In the genomic region with DNA sequence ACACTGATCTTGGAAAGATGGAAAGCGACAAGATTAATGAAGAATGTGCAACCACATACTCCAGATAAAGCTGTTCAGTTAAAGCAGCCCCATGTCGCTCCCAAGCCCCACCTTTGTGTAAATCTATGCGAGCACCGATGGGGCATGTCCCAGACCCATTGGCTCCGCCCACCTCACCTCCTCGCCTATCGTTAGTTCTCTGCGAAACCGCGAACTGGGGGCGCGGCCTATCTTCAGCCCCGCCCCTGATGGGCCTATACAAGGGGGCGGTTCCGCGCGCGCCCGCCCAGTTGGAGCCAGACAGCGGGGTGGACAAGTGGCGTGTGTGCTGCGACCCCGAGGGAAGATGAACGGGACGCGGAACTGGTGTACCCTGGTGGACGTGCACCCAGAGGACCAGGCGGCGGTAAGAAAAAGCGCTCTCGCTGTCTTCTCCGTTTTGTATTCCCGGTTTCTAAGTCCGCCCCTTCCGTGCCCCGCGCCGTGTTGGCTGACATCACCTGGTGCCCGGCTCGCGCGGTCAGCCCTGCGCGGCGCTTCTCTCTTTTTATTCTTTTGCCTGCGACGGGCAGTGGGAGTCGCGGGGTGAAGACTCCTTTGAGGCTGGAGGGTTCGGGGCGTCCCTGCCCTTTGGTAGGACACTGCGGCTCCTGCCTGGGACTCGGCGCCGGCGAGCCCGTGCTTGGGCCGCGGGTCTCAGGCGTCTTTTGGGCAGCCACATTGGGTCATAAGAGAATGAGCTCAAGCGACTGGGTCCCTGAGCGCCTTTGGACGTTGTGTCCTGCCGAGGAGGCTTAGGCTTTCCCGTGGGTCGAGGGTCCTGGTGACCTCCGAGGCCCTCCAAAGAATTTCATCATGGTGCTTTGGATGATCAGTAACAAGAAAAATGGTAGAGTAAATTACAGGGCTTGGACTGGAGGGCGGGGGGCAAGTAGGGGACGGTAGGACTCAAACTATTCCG, we compare ENCODE assay signal across 8 cellular contexts. TPM values are rescaled to one million over a fixed set of nuclear protein-coding genes. Genes with fewer than 3 reads are reported as not detected.
A peak's percentile ranks its signal among the peaks of the same experiment; 100 is the strongest.
DNase-seq lines count a peak whose midpoint lies in the region; ATAC-seq, FAIRE-seq and TF ChIP-seq lines count a peak whose summit lies in the region.

A gene with protein sequence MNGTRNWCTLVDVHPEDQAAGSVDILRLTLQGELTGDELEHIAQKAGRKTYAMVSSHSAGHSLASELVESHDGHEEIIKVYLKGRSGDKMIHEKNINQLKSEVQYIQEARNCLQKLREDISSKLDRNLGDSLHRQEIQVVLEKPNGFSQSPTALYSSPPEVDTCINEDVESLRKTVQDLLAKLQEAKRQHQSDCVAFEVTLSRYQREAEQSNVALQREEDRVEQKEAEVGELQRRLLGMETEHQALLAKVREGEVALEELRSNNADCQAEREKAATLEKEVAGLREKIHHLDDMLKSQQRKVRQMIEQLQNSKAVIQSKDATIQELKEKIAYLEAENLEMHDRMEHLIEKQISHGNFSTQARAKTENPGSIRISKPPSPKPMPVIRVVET (plus strand): TSS at position 289 of the 961 bp plus-strand sequence. CDS start 58 bp downstream, at position 347.

- H3K9ac ChIP-seq in astrocyte (ENCODE audit: low read length) (peak within 1 kb of the TSS; percentile 92), Karpas-422 (ENCODE audit: low read length) (no peak within 1 kb of the TSS)

- no peaks in the 10 kb centered on the region for H3K9me3 ChIP-seq in astrocyte (ENCODE audit: insufficient read depth, low read depth, low read length)
- H3K9me3 ChIP-seq in Karpas-422 (ENCODE audit: low read length), result no peaks in the 10 kb centered on the region

- peaks cover 6% of the 10 kb centered on the region for H3K36me3 Mint-ChIP-seq in astrocyte (ENCODE audit: low read depth, unreplicated experiment)

- in situ Hi-C loops in GM13976 (cut with MboI; ENCODE audit: low sequenced_read_pairs, unreplicated experiment), result no loop called here

- H2AFZ ChIP-seq in astrocyte (ENCODE audit: low read depth, low read length), result peak within 1 kb of the TSS; percentile 67
- H2AFZ ChIP-seq in Karpas-422 (ENCODE audit: low read length), result no peak within 1 kb of the TSS

- H3K4me1 ChIP-seq in astrocyte (ENCODE audit: insufficient read depth, low read length) (peaks cover 40% of the 10 kb centered on the region), Karpas-422 (ENCODE audit: low read length) (no peaks in the 10 kb centered on the region)

- no peak for TF ChIP-seq CTCF in GM13976 (IDR thresholded peaks at IDR 0.05; ENCODE audit: borderline replicate concordance, control extremely low read depth, extremely low read depth, insufficient read depth, missing control alignments)
- TF ChIP-seq CTCF in astrocyte (IDR thresholded peaks at IDR 0.05; ENCODE audit: insufficient read depth, low read depth, low read length), result no peak
- TF ChIP-seq CTCF in retinal pigment epithelial cell (conservative IDR thresholded peaks at IDR 0.05; ENCODE audit: low read depth, low read length), result no peak

- H4K20me1 ChIP-seq in astrocyte (ENCODE audit: insufficient read depth, low read length) (peaks cover 35% of the 10 kb centered on the region), Karpas-422 (ENCODE audit: insufficient read depth, low read depth, low read length) (no peaks in the 10 kb centered on the region)

- no peaks in the 10 kb centered on the region for H3K9me3 Mint-ChIP-seq in astrocyte (ENCODE audit: unreplicated experiment)

- peaks cover 48% of the 10 kb centered on the region for H3K4me1 Mint-ChIP-seq in astrocyte (ENCODE audit: low read depth, unreplicated experiment)

- peak within 1 kb of the TSS; percentile 99 for H3K27ac Mint-ChIP-seq in astrocyte (ENCODE audit: unreplicated experiment)

- H3K4me3 ChIP-seq in astrocyte (ENCODE audit: insufficient read depth, low read depth, low read length) (peak within 1 kb of the TSS; percentile 80), retinal pigment epithelial cell (ENCODE audit: low read length) (peak within 1 kb of the TSS; percentile 97), Karpas-422 (ENCODE audit: low read length) (no peak within 1 kb of the TSS)

- no peaks in the 10 kb centered on the region for H3K27me3 Mint-ChIP-seq in astrocyte (ENCODE audit: low read depth, unreplicated experiment)

- peak within 1 kb of the TSS; percentile 100 for H3K4me3 Mint-ChIP-seq in astrocyte (ENCODE audit: unreplicated experiment)

- FAIRE-seq in astrocyte (lab: Jason Lieb, UNC), result no peak

- H3K36me3 ChIP-seq in astrocyte (ENCODE audit: insufficient read depth, low read length) (no peaks in the 10 kb centered on the region), Karpas-422 (ENCODE audit: insufficient read depth, low read length) (no peaks in the 10 kb centered on the region)

- peak; percentile 93 for DNase-seq in GM13976 (ENCODE audit: low spot score)
- peak; percentile 89 for DNase-seq in NCI-H146 treated with DMSO at 0.1 percent for 48 hours (lab: John Stamatoyannopoulos, UW; ENCODE audit: unreplicated experiment)
- DNase-seq in T-helper 22 cell (ENCODE audit: low read depth), result peak; percentile 88
- peak; percentile 88 for DNase-seq in astrocyte (ENCODE audit: low read depth)
- DNase-seq in hippocampal formation (lab: John Stamatoyannopoulos, UW), result peak; percentile 73 to 78
- DNase-seq in retinal pigment epithelial cell (ENCODE audit: low read depth), result peak; percentile 74
- no peak for DNase-seq in Karpas-422

- H3K9me2 ChIP-seq in Karpas-422 (replicated peaks; ENCODE audit: insufficient read depth, low read length), result no peaks in the 10 kb centered on the region

- ATAC-seq in HG02852 (IDR thresholded peaks at IDR 0.05; ENCODE audit: unreplicated experiment), result peak; percentile 95

- H3K4me2 ChIP-seq in astrocyte (ENCODE audit: low read length) (peak within 1 kb of the TSS; percentile 93), Karpas-422 (ENCODE audit: low read depth, low read length, poor library complexity, severe bottlenecking) (no peak within 1 kb of the TSS)

- H3K79me2 ChIP-seq in astrocyte (ENCODE audit: insufficient read depth, low read length), result peaks cover 37% of the 10 kb centered on the region
- H3K79me2 ChIP-seq in Karpas-422 (ENCODE audit: low read length), result no peaks in the 10 kb centered on the region

- H3K27ac ChIP-seq in astrocyte (ENCODE audit: low read depth, low read length) (peak within 1 kb of the TSS; percentile 83), Karpas-422 (ENCODE audit: low read length) (no peak within 1 kb of the TSS)

- no peaks in the 10 kb centered on the region for H3K27me3 ChIP-seq in astrocyte (ENCODE audit: insufficient read depth, low read length)
- no peaks in the 10 kb centered on the region for H3K27me3 ChIP-seq in Karpas-422 (ENCODE audit: low read length)

RNA-seq across cellular contexts. Expression of the gene that starts here (rescaled TPM):
- total RNA-seq in astrocyte, result 74.1 and 90.6 TPM in 2 replicates
- total RNA-seq in Karpas-422 (2014; rRNA removed; shearing (Covaris generic); ENCODE audit: low replicate concordance), result not detected in 2 replicates

Comparison
In these comparisons a context has a peak if more than half of its experiments do, and no peak if none do; other contexts are left out.
1. RNA of the gene that starts here (total RNA-seq): 74.1 to 90.6 TPM in astrocyte; not detected in Karpas-422; every median in the first group is over 10 times any median in the second.